Comparison of ENCODE assay signal across 15 cellular contexts in the genomic region with DNA sequence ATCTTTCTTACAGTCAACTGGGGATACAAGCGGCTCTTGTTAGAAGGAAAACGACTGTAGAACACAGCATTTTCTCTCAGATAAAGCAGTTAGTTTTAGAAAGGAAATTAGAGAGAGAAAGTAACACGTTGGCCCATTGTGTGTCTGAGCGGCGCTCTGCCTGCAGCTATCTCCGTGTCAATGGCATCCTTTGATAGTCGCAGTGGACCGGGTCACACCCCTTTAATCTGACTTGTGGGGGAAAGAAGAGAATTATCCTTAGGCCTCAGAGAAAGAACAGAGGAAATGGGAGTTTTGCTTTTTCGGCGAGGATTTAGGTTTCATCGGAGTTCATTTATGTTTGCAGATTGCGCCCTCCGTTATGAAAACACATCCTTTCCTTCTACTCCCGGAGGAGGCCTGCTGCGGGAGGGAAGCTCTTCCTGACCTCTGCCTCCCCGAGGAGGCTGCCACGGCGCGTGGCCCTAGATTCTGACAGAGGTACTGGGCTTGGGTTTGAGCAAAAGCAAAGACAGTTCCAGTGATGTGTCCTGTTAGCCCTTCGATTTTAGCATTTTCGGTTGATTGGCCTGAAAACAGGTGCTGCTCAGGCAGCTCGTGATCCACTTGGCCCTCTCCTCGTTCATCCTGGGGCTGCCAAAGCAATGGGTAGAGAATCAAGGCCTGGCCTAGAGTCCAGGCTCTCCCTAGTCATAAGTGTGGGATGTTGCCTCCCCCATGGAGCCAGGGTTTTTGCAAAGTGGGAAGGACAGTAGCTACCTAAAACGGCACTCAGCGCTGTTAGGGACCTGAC.
DNase-seq lines count a peak whose midpoint lies in the region; ATAC-seq and TF ChIP-seq lines count a peak whose summit lies in the region.
"Had no signal": no experiment of that assay in that cellular context is flagged by ENCODE, and none has a peak within 500 bp of the region (broad histone marks: within the 10 kb centered on the region; RNA-seq: fewer than 3 reads in every experiment).

No MANE protein-coding gene starts in this region.

- H3K27ac Mint-ChIP-seq in activated CD8-positive, alpha-beta T cell treated with anti-CD3 and anti-CD28 coated beads for 36 hours: peak overlapping the region; percentile 1

- H3K27me3 Mint-ChIP-seq in activated CD8-positive, alpha-beta T cell treated with anti-CD3 and anti-CD28 coated beads for 36 hours: no peaks in the 10 kb centered on the region

- H3K27me3 ChIP-seq in trophoblast cell (ENCODE audit: insufficient read depth, low read length): no peaks in the 10 kb centered on the region
- H3K27me3 ChIP-seq: gastrocnemius medialis, ovary had no signal

- no peaks in the 10 kb centered on the region for H3K79me1 ChIP-seq in trophoblast cell (ENCODE audit: low read length)

- H3K4me3 ChIP-seq in trophoblast cell (ENCODE audit: low read depth, low read length) (no peak overlapping the region), OCI-LY7 (ENCODE audit: low read depth, low read length, poor library complexity, severe bottlenecking) (no peak overlapping the region)
- H3K4me3 ChIP-seq: coronary artery, gastrocnemius medialis, ovary had no signal

- no peak overlapping the region for H3K9ac ChIP-seq in trophoblast cell (ENCODE audit: low read length)

- no peaks in the 10 kb centered on the region for H3K36me3 ChIP-seq in KOPT-K1 (ENCODE audit: insufficient read depth, low read length)
- no peaks in the 10 kb centered on the region for H3K36me3 ChIP-seq in trophoblast cell (ENCODE audit: control insufficient read depth in 1 of 2, insufficient read depth in 2 of 2, low read length in 2 of 2)
- no peaks in the 10 kb centered on the region for H3K36me3 ChIP-seq in OCI-LY7 (ENCODE audit: insufficient read depth, low read length)
- H3K36me3 ChIP-seq: gastrocnemius medialis, ovary had no signal

- H3K79me2 ChIP-seq in trophoblast cell (ENCODE audit: control insufficient read depth, insufficient read depth, low read length, poor library complexity) (no peaks in the 10 kb centered on the region), OCI-LY7 (ENCODE audit: insufficient read depth, low read depth, low read length) (no peaks in the 10 kb centered on the region)

- peaks cover 0 to 8% of the 10 kb centered on the region in 2 experiments for H3K4me1 ChIP-seq in trophoblast cell (ENCODE audit: control insufficient read depth in 1 of 2, insufficient read depth in 2 of 2, low read length in 2 of 2)
- H3K4me1 ChIP-seq in OCI-LY7 (ENCODE audit: insufficient read depth, low read length, poor library complexity, severe bottlenecking): no peaks in the 10 kb centered on the region

- H3K9me3 Mint-ChIP-seq in activated CD8-positive, alpha-beta T cell treated with anti-CD3 and anti-CD28 coated beads for 36 hours: no peaks in the 10 kb centered on the region

- H2BK5ac ChIP-seq in trophoblast cell (ENCODE audit: low read depth, low read length, poor library complexity): no peak overlapping the region

- TF ChIP-seq CTCF in activated CD8-positive, alpha-beta T cell treated with anti-CD3 and anti-CD28 coated beads for 36 hours (IDR thresholded peaks at IDR 0.05): no peak
- TF ChIP-seq CTCF in OCI-LY7 (conservative IDR thresholded peaks at IDR 0.05; ENCODE audit: low read length): no peak

- no TSS peak for BruUV-seq in OCI-LY7 (replicated peaks; lab: Mats Ljungman, UMichigan)

- DNase-seq in activated CD8-positive, alpha-beta T cell treated with anti-CD3 and anti-CD28 coated beads for 36 hours: no peak
- DNase-seq in head of caudate nucleus (peak in 24 of 42 donors; percentile 34 to 79 (median 59)), sciatic nerve (ENCODE audit: low spot score) (no peak), NCI-H526 treated with DMSO at 0.1 percent for 48 hours (lab: John Stamatoyannopoulos, UW) (no peak), trophoblast cell (no peak), OCI-LY7 (ENCODE audit: low spot score) (no peak)
- DNase-seq: activated CD4-positive, CD25-positive, alpha-beta regulatory T cell; activated gamma-delta T cell; gastrocnemius medialis; left cardiac atrium; NCI-H1105; NCI-H524; ovary had no signal

- no peak overlapping the region for H3K4me3 Mint-ChIP-seq in activated CD8-positive, alpha-beta T cell treated with anti-CD3 and anti-CD28 coated beads for 36 hours

- CTCF ChIA-PET in activated CD8-positive, alpha-beta T cell treated with anti-CD3 and anti-CD28 coated beads for 36 hours (lab: Charles Lee): no interaction called here
- CTCF ChIA-PET in OCI-LY7 (lab: Charles Lee; ENCODE audit: unreplicated experiment): no interaction called here

- H4K12ac ChIP-seq in trophoblast cell (ENCODE audit: low read depth, low read length): no peak overlapping the region

- no peak overlapping the region for H3K14ac ChIP-seq in trophoblast cell (ENCODE audit: low read length)

- H3K36me3 Mint-ChIP-seq in activated CD8-positive, alpha-beta T cell treated with anti-CD3 and anti-CD28 coated beads for 36 hours (ENCODE audit: low read depth): peaks cover 2% of the 10 kb centered on the region

- H3K4me2 ChIP-seq in trophoblast cell (ENCODE audit: low read length) (no peak overlapping the region), OCI-LY7 (ENCODE audit: low read length) (no peak overlapping the region)

- H3K9me3 ChIP-seq in KOPT-K1 (ENCODE audit: insufficient read depth, low read length, poor library complexity, severe bottlenecking): no peaks in the 10 kb centered on the region
- no peaks in the 10 kb centered on the region for H3K9me3 ChIP-seq in trophoblast cell (ENCODE audit: insufficient read depth, low read depth, low read length)
- H3K9me3 ChIP-seq in OCI-LY7 (ENCODE audit: low read length): no peaks in the 10 kb centered on the region
- H3K9me3 ChIP-seq: gastrocnemius medialis, ovary had no signal

- POLR2A ChIA-PET in activated CD8-positive, alpha-beta T cell treated with anti-CD3 and anti-CD28 coated beads for 36 hours (lab: Charles Lee): interaction anchor here (0.7 to 0.9 kb wide), 2 partner anchors 11 to 12 kb away, joined by 4 to 6 read pairs; no protein-coding TSS in a partner anchor
- POLR2A ChIA-PET in OCI-LY7 (lab: Charles Lee): no interaction called here

- H4K91ac ChIP-seq in trophoblast cell (ENCODE audit: low read depth, low read length): no peak overlapping the region

- no peak overlapping the region for H3K23ac ChIP-seq in trophoblast cell (ENCODE audit: low read length)

- no peak overlapping the region for H2AK5ac ChIP-seq in trophoblast cell (ENCODE audit: low read length)

- no peak overlapping the region for H3K4ac ChIP-seq in trophoblast cell (ENCODE audit: low read depth, low read length)

- H3K27ac ChIP-seq in KOPT-K1 (ENCODE audit: low read depth, low read length, poor library complexity, severe bottlenecking) (peak overlapping the region; percentile 40), trophoblast cell (ENCODE audit: low read depth, low read length) (no peak overlapping the region), OCI-LY7 (ENCODE audit: low read depth, low read length, poor library complexity, severe bottlenecking) (no peak overlapping the region)
- H3K27ac ChIP-seq: coronary artery, gastrocnemius medialis, ovary had no signal

- H3K18ac ChIP-seq in trophoblast cell (ENCODE audit: low read length): no peak overlapping the region

- H2AFZ ChIP-seq in trophoblast cell (ENCODE audit: insufficient read depth, low read length, poor library complexity): no peak overlapping the region
- H2AFZ ChIP-seq in OCI-LY7 (ENCODE audit: low read length): no peak overlapping the region

- H4K8ac ChIP-seq in trophoblast cell (ENCODE audit: low read depth, low read length): no peak overlapping the region

- no peak for ATAC-seq in activated CD8-positive, alpha-beta T cell treated with anti-CD3 and anti-CD28 coated beads for 36 hours
- ATAC-seq in sciatic nerve: peak; percentile 74
- ATAC-seq: gastrocnemius medialis had no signal

- no peak overlapping the region for H2BK12ac ChIP-seq in trophoblast cell (ENCODE audit: low read length)

- no peaks in the 10 kb centered on the region for H4K20me1 ChIP-seq in OCI-LY7 (ENCODE audit: insufficient read depth, low read length)

- no peak overlapping the region for H2BK120ac ChIP-seq in trophoblast cell (ENCODE audit: insufficient read depth, low read length, poor library complexity)

- WGBS in trophoblast cell (ENCODE audit: extremely low coverage, insufficient coverage, insufficient read length): no CpG with 5 or more reads among the region's 25 CpGs

- intact Hi-C loops in activated CD8-positive, alpha-beta T cell treated with anti-CD3 and anti-CD28 coated beads for 36 hours (cut with micrococcal nuclease): no loop called here
- intact Hi-C loops in head of caudate nucleus (cut with DNase I): no loop called here
- intact Hi-C loops in sciatic nerve (cut with DNase I): no loop called here
- intact Hi-C loops in OCI-LY7 (cut with micrococcal nuclease; ENCODE audit: unreplicated experiment): no loop called here

- peaks cover 29% of the 10 kb centered on the region for H3K4me1 Mint-ChIP-seq in activated CD8-positive, alpha-beta T cell treated with anti-CD3 and anti-CD28 coated beads for 36 hours (ENCODE audit: low read depth)

- no peaks in the 10 kb centered on the region for H3K9me2 ChIP-seq in OCI-LY7 (ENCODE audit: insufficient read depth, low read length)

Comparison
In these comparisons a context has a peak if more than half of its experiments do, and no peak if none do; other contexts are left out.
1. DNase-seq: peak in head of caudate nucleus (24 of 42); none in activated CD8-positive, alpha-beta T cell treated with anti-CD3 and anti-CD28 coated beads for 36 hours (single experiment), sciatic nerve (single experiment), NCI-H526 treated with DMSO at 0.1 percent for 48 hours (single experiment), trophoblast cell (0 of 2) and OCI-LY7 (single experiment).